ENCODE assay signal across 11 cellular contexts in genomic region chr9:8660383-8660782, GRCh38.
DNase-seq lines count a peak whose midpoint lies in the region; ATAC-seq, FAIRE-seq and TF ChIP-seq lines count a peak whose summit lies in the region.
"Had no signal": no experiment of that assay in that cellular context is flagged by ENCODE, and none has a peak within 500 bp of the region (broad histone marks: within the 10 kb centered on the region; RNA-seq: fewer than 3 reads in every experiment).

No MANE protein-coding gene starts in this region.

- TF ChIP-seq CTCF in sigmoid colon (IDR thresholded peaks at IDR 0.05), result no peak

- no peaks in the 10 kb centered on the region for H3K9me3 ChIP-seq in sigmoid colon
- H3K9me3 ChIP-seq: lower lobe of right lung had no signal

- H3K4me3 ChIP-seq in sigmoid colon, result no peak overlapping the region
- H3K4me3 ChIP-seq: lower lobe of right lung had no signal

- no peaks in the 10 kb centered on the region for H3K27me3 ChIP-seq in sigmoid colon

- peak; percentile 98 for FAIRE-seq in RCC 7860 (lab: Jason Lieb, UNC)

- ATAC-seq in HG02938 (IDR thresholded peaks at IDR 0.05; ENCODE audit: unreplicated experiment), result no peak
- ATAC-seq: activated CD8-positive, alpha-beta T cell treated with anti-CD3 and anti-CD28 coated beads for 36 hours had no signal

- no peaks in the 10 kb centered on the region for H3K36me3 ChIP-seq in sigmoid colon
- H3K36me3 ChIP-seq: lower lobe of right lung had no signal

- TF ChIP-seq EP300 in sigmoid colon (IDR thresholded peaks at IDR 0.05), result no peak

- H3K27ac ChIP-seq in sigmoid colon, result no peak overlapping the region
- H3K27ac ChIP-seq: lower lobe of right lung had no signal

- DNase-seq in H4 (ENCODE audit: low spot score), result peak; percentile 32
- DNase-seq in RCC 7860 (ENCODE audit: low spot score), result peak; percentile 85
- peak; percentile 60 for DNase-seq in globus pallidus (ENCODE audit: low spot score)
- DNase-seq in sigmoid colon, result peak; percentile 77
- no peak for DNase-seq in activated CD8-positive, alpha-beta memory T cell treated with anti-CD3 and anti-CD28 coated beads, Interleukin-2, amount 50 U/mL, for 4 hours
- DNase-seq in activated CD4-positive, CD25-positive, alpha-beta regulatory T cell (lab: John Stamatoyannopoulos, UW), result no peak
- no peak for DNase-seq in NCI-H187 treated with DMSO at 0.1 percent for 48 hours (lab: John Stamatoyannopoulos, UW)
- DNase-seq: activated CD8-positive, alpha-beta T cell treated with anti-CD3 and anti-CD28 coated beads for 36 hours; lower lobe of right lung; NCI-H524 had no signal

- H3K4me1 ChIP-seq in sigmoid colon, result no peaks in the 10 kb centered on the region
- H3K4me1 ChIP-seq: lower lobe of right lung had no signal

- TF ChIP-seq POLR2A in sigmoid colon (IDR thresholded peaks at IDR 0.05), result no peak

- intact Hi-C loops in sigmoid colon (cut with DNase I), result no loop called here

Comparison
In these comparisons a context has a peak if more than half of its experiments do, and no peak if none do; other contexts are left out.
1. DNase-seq: peak in H4 (single experiment), RCC 7860 (single experiment), globus pallidus (single experiment) and sigmoid colon (single experiment); none in activated CD8-positive, alpha-beta memory T cell treated with anti-CD3 and anti-CD28 coated beads, Interleukin-2, amount 50 U/mL, for 4 hours (single experiment), activated CD4-positive, CD25-positive, alpha-beta regulatory T cell (0 of 4) and NCI-H187 treated with DMSO at 0.1 percent for 48 hours (single experiment).